Comparison of ENCODE assay signal across 11 cellular contexts in the genomic region with DNA sequence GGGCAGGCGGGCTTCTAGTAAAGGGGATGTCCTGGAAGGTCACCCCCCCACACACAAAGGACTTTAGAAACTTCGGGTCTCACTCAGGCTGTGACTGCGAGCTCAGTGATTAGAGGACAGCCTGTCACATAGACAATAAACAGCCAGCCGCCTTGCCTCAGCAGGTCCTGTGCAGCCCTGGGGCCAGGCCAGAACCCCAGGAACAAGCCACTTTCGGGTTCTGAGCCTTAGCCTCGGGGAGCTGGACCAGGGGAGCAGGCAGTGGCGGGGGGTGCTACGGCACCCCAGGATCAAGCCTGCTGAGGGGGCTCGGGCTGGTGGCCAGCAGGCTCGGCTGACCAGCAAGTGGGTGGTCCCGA. TPM values are rescaled to one million over a fixed set of nuclear protein-coding genes. Genes with fewer than 3 reads are reported as not detected.
A peak's percentile ranks its signal among the peaks of the same experiment; 100 is the strongest.
DNase-seq lines count a peak whose midpoint lies in the region; ATAC-seq and TF ChIP-seq lines count a peak whose summit lies in the region.
"Had no signal": no experiment of that assay in that cellular context is flagged by ENCODE, and none has a peak within 500 bp of the region (broad histone marks: within the 10 kb centered on the region; RNA-seq: fewer than 3 reads in every experiment).

No MANE protein-coding gene starts in this region.

- H3K27me3 ChIP-seq in ACC112 (ENCODE audit: insufficient read depth, low read length) = peaks cover 33% of the 10 kb centered on the region
- peaks cover 29% of the 10 kb centered on the region for H3K27me3 ChIP-seq in left ventricle myocardium inferior (ENCODE audit: low read depth)
- peaks cover 6 to 54% (median 23%) of the 10 kb centered on the region in 3 experiments for H3K27me3 ChIP-seq in neuronal stem cell (ENCODE audit: control insufficient read depth in 3 of 3, insufficient read depth in 3 of 3, low read depth in 1 of 3, low read length in 3 of 3)

- peak overlapping the region; percentile 63 for H2AK5ac ChIP-seq in neuronal stem cell (ENCODE audit: low read depth, low read length)

- H2BK120ac ChIP-seq in neuronal stem cell (ENCODE audit: low read depth, low read length) = no peak overlapping the region

- ATAC-seq in WTC11 = peak; percentile 5; the same call in 1 of the 2 replicates
- ATAC-seq in GM19023 (IDR thresholded peaks at IDR 0.05; ENCODE audit: unreplicated experiment) = no peak

- H3K36me3 ChIP-seq in ACC112 (ENCODE audit: insufficient read depth, low read length) = no peaks in the 10 kb centered on the region
- H3K36me3 ChIP-seq in left ventricle myocardium inferior = peaks cover 10% of the 10 kb centered on the region
- H3K36me3 ChIP-seq in neuronal stem cell (replicated peaks in 1 of 2; ENCODE audit: control insufficient read depth in 2 of 2, insufficient read depth in 2 of 2, low read length in 2 of 2) = peaks cover 0 to 1% of the 10 kb centered on the region in 2 donors

- H3K4me3 ChIP-seq in ACC112 (ENCODE audit: low read depth, low read length) (0 out of 2 replicates have a peak overlapping the region, but pooled peaks have one; percentile 62), left ventricle myocardium inferior (peak overlapping the region; percentile 81), neuronal stem cell (ENCODE audit: low read length in 2 of 2) (peak overlapping the region in 1 of 2 donors; percentile 85)

- H3K18ac ChIP-seq in neuronal stem cell (ENCODE audit: low read length) = peak overlapping the region; percentile 97

- H2BK5ac ChIP-seq in neuronal stem cell (ENCODE audit: low read length) = no peak overlapping the region

- peaks cover 4% of the 10 kb centered on the region; the same call in 1 of the 2 replicates for H3K4me1 Mint-ChIP-seq in WTC11

- WGBS in neuronal stem cell (ENCODE audit: extremely low coverage in 2 of 2, insufficient read length in 2 of 2, insufficient replicate concordance in 1 of 2), 2 donors = no CpG with 5 or more reads among the region's 11 CpGs

- DNase-seq in WTC11 (ENCODE audit: low spot score) (no peak), left ventricle myocardium inferior (peak; percentile 34), neuronal stem cell (ENCODE audit: low spot score) (no peak), MV-4-11 (lab: John Stamatoyannopoulos, UW) (no peak), GF-D8 (lab: John Stamatoyannopoulos, UW) (no peak), pons (ENCODE audit: low spot score) (no peak)
- DNase-seq: NCI-H2081 treated with DMSO at 0.1 percent for 48 hours had no signal

- TF ChIP-seq CTCF in WTC11 (IDR thresholded peaks at IDR 0.05) (no peak), left ventricle myocardium inferior (IDR thresholded peaks at IDR 0.05; ENCODE audit: borderline replicate concordance) (no peak)

- no peaks in the 10 kb centered on the region for H3K79me1 ChIP-seq in neuronal stem cell (ENCODE audit: low read depth, low read length)

- peak overlapping the region; percentile 70 for H2BK15ac ChIP-seq in neuronal stem cell (ENCODE audit: low read length)

- no peak overlapping the region for H2AFZ ChIP-seq in ACC112 (ENCODE audit: low read length, unreplicated experiment)
- no peak overlapping the region for H2AFZ ChIP-seq in neuronal stem cell (ENCODE audit: low read length)

- no peak overlapping the region for H4K8ac ChIP-seq in neuronal stem cell (ENCODE audit: low read depth, low read length)

- H3K4me1 ChIP-seq in ACC112 (ENCODE audit: control insufficient read depth, insufficient read depth, low read length, unreplicated experiment) (no peaks in the 10 kb centered on the region), left ventricle myocardium inferior (peaks cover 39% of the 10 kb centered on the region), neuronal stem cell (ENCODE audit: control insufficient read depth in 2 of 2, insufficient read depth in 1 of 2, low read depth in 1 of 2, low read length in 2 of 2) (peaks cover 0 to 5% of the 10 kb centered on the region in 2 donors)
- H3K4me1 ChIP-seq: A549 had no signal

- intact Hi-C loops in left ventricle myocardium inferior (cut with micrococcal nuclease) = no loop called here

- peaks cover 23% of the 10 kb centered on the region for H3K36me3 Mint-ChIP-seq in WTC11

- H3K79me2 ChIP-seq in ACC112 (ENCODE audit: control insufficient read depth, insufficient read depth, low read length, unreplicated experiment) = no peaks in the 10 kb centered on the region

- H2BK12ac ChIP-seq in neuronal stem cell (ENCODE audit: low read length) = peak overlapping the region; percentile 75

- H3K27me3 Mint-ChIP-seq in WTC11 (ENCODE audit: low read depth) = peaks cover 50% of the 10 kb centered on the region

- peaks cover 25% of the 10 kb centered on the region for H3K9me3 Mint-ChIP-seq in WTC11

- H4K91ac ChIP-seq in neuronal stem cell (ENCODE audit: low read depth, low read length, poor library complexity) = no peak overlapping the region

- peak overlapping the region; percentile 100 for H3K4me2 ChIP-seq in neuronal stem cell (ENCODE audit: insufficient read depth, low read length, poor library complexity, severe bottlenecking)

- no peak overlapping the region for H3K27ac Mint-ChIP-seq in WTC11

- peak overlapping the region; percentile 68 for H3K4me3 Mint-ChIP-seq in WTC11

- H3K9me3 ChIP-seq in left ventricle myocardium inferior (replicated peaks) (peaks cover 20% of the 10 kb centered on the region), neuronal stem cell (replicated peaks in 1 of 2; ENCODE audit: control insufficient read depth in 2 of 2, insufficient read depth in 1 of 2, low read depth in 1 of 2, low read length in 2 of 2) (peaks cover 0 to 14% of the 10 kb centered on the region in 2 donors)

- CTCF ChIA-PET in WTC11 (lab: Charles Lee) = no interaction called here

- H3K27ac ChIP-seq in ACC112 (ENCODE audit: low read depth, low read length) (no peak overlapping the region), left ventricle myocardium inferior (replicated peaks) (peak overlapping the region; percentile 75), neuronal stem cell (replicated peaks; ENCODE audit: low read length) (no peak overlapping the region)
- H3K27ac ChIP-seq: A549, RWPE1 had no signal

- H3K23ac ChIP-seq in neuronal stem cell (ENCODE audit: low read depth, low read length, poor library complexity) = peak overlapping the region; percentile 53

- peak overlapping the region; percentile 82 for H3K9ac ChIP-seq in neuronal stem cell (ENCODE audit: low read depth, low read length, poor library complexity)

- H3K14ac ChIP-seq in neuronal stem cell (ENCODE audit: low read length) = no peak overlapping the region

- POLR2A ChIA-PET in WTC11 (lab: Charles Lee) = no interaction called here

- H3K4ac ChIP-seq in neuronal stem cell (ENCODE audit: low read length) = no peak overlapping the region

TF ChIP-seq in WTC11, 78 proteins besides CTCF, POLR2A, EP300 and RAD21 (continues in another document):
- TF ChIP-seq ZNF121 (CRISPR knock-in tag; IDR thresholded peaks at IDR 0.05) (no peak), TEAD4 (CRISPR knock-in tag; IDR thresholded peaks at IDR 0.05) (no peak), SOX15 (CRISPR knock-in tag; IDR thresholded peaks at IDR 0.05) (no peak), HMGA2 (CRISPR knock-in tag; IDR thresholded peaks at IDR 0.05) (no peak), PRRX2 (CRISPR knock-in tag; IDR thresholded peaks at IDR 0.05) (no peak), TP53 (CRISPR knock-in tag; IDR thresholded peaks at IDR 0.05) (no peak)
- TF ChIP-seq, protein P1, sequence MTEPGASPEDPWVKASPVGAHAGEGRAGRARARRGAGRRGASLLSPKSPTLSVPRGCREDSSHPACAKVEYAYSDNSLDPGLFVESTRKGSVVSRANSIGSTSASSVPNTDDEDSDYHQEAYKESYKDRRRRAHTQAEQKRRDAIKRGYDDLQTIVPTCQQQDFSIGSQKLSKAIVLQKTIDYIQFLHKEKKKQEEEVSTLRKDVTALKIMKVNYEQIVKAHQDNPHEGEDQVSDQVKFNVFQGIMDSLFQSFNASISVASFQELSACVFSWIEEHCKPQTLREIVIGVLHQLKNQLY (CRISPR knock-in tag; IDR thresholded peaks at IDR 0.05) = no peak
- TF ChIP-seq, protein P2, sequence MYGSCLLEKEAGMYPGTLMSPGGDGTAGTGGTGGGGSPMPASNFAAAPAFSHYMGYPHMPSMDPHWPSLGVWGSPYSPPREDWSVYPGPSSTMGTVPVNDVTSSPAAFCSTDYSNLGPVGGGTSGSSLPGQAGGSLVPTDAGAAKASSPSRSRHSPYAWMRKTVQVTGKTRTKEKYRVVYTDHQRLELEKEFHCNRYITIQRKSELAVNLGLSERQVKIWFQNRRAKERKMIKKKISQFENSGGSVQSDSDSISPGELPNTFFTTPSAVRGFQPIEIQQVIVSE (CRISPR knock-in tag; IDR thresholded peaks at IDR 0.05; ENCODE audit: borderline replicate concordance) = no peak
- TF ChIP-seq, protein P3, sequence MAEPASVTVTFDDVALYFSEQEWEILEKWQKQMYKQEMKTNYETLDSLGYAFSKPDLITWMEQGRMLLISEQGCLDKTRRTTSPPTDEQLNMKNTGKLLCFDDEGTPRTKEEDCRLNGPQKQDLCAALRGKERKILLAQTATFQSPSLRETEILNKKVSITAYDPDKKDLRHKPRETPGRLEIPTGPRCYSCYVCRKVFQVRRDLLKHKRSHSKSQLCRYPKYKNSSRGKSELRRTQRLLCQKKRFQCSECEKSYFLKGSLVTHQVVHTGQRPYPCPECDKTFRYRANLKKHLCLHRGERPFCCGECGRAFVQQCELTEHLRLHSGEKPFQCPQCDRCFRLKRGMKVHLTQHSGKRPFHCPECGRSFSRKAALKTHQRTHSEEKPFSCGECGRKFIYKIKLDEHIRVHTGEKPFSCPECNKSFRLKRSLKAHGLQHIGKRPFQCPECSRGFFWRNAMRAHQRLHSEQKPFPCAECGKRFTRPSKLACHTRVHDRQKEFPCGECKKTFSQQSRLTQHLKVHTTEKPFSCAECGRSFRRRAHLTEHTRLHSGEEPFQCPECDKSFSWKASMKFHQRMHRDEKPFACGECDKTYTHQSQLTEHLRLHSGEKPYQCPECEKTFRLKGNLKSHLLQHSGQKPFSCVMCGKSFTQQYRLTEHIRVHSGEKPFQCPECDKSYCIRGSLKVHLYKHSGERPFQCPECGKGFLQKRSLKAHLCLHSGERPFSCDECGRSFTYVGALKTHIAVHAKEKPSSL (CRISPR knock-in tag; conservative IDR thresholded peaks at IDR 0.05) = no peak

RNA-seq across cellular contexts. Expression of a gene that starts 1.1 kb away (rescaled TPM):
- total RNA-seq in WTC11 (2021) (12.3 to 13.9 TPM (median 13.4 TPM) in 3 replicates), left ventricle myocardium inferior (87.6 TPM)
- 5.0 TPM for polyA plus RNA-seq in neuronal stem cell (2013, experiment 1 of 2)
- 5.2 TPM for polyA plus RNA-seq in neuronal stem cell (2013, experiment 2 of 2)
